28 cellular contexts compared by ENCODE assay signal in the genomic region with DNA sequence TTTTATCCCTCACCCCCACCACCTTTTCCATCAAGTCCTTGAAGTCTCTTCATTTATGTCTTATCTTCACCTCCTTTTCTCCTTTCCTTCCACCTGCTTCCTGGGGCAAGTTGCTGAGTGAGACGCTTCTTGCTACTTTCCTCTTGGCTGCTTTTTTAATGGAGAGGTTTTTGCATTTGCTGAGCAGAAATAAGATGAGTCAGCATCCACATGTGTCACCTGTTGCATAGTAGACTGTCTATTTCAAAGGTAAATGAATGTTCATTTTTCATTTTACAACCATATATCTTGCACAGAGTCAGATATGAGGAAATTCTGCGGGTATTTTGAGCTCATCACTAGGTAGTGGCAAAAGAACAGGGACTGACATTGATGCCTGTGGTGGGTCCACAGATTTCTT. TPM values are rescaled to one million over a fixed set of nuclear protein-coding genes. Genes with fewer than 3 reads are reported as not detected.
"Had no signal": no experiment of that assay in that cellular context is flagged by ENCODE, and none has a peak within 500 bp of the region (broad histone marks: within the 10 kb centered on the region; RNA-seq: fewer than 3 reads in every experiment).

No MANE protein-coding gene starts in this region.

- H3K36me3 ChIP-seq: WERI-Rb-1 had no signal

- ATAC-seq: activated CD8-positive, alpha-beta memory T cell treated with anti-CD3 and anti-CD28 coated beads, Interleukin-2, amount 10 ng/mL, durations not matched to agents 7 days and 5 days; activated naive CD8-positive, alpha-beta T cell treated with anti-CD3 and anti-CD28 coated beads, Interleukin-2, amount 50 U/mL, for 24 hours had no signal

- H3K27ac ChIP-seq: brain microvascular endothelial cell, WERI-Rb-1 had no signal

- H3K4me1 Mint-ChIP-seq: activated CD4-positive, alpha-beta memory T cell treated with anti-CD3 and anti-CD28 coated beads, Interleukin-2, amount 10 ng/mL, durations not matched to agents 7 days and 5 days; activated naive CD4-positive, alpha-beta T cell treated with anti-CD3 and anti-CD28 coated beads, Interleukin-2, amount 10 ng/mL, durations not matched to agents 7 days and 5 days had no signal

- H3K27ac Mint-ChIP-seq: activated CD4-positive, alpha-beta memory T cell treated with anti-CD3 and anti-CD28 coated beads, Interleukin-2, amount 10 ng/mL, durations not matched to agents 7 days and 5 days; activated CD8-positive, alpha-beta memory T cell treated with anti-CD3 and anti-CD28 coated beads, Interleukin-2, amount 10 ng/mL, durations not matched to agents 7 days and 5 days; activated naive CD4-positive, alpha-beta T cell treated with anti-CD3 and anti-CD28 coated beads, Interleukin-2, amount 10 ng/mL, durations not matched to agents 7 days and 5 days; activated naive CD8-positive, alpha-beta T cell; activated naive CD8-positive, alpha-beta T cell treated with anti-CD3 and anti-CD28 coated beads, Interleukin-2, amount 50 U/mL, for 24 hours had no signal

- H3K36me3 Mint-ChIP-seq: activated naive CD4-positive, alpha-beta T cell treated with anti-CD3 and anti-CD28 coated beads, Interleukin-2, amount 10 ng/mL, durations not matched to agents 7 days and 5 days had no signal

- H3K9me3 Mint-ChIP-seq: activated CD4-positive, alpha-beta memory T cell treated with anti-CD3 and anti-CD28 coated beads, Interleukin-2, amount 10 ng/mL, durations not matched to agents 7 days and 5 days; activated naive CD4-positive, alpha-beta T cell treated with anti-CD3 and anti-CD28 coated beads, Interleukin-2, amount 10 ng/mL, durations not matched to agents 7 days and 5 days; activated naive CD8-positive, alpha-beta T cell treated with anti-CD3 and anti-CD28 coated beads, Interleukin-2, amount 50 U/mL, for 24 hours had no signal

- H3K27me3 Mint-ChIP-seq: activated CD4-positive, alpha-beta memory T cell treated with anti-CD3 and anti-CD28 coated beads, Interleukin-2, amount 10 ng/mL, durations not matched to agents 7 days and 5 days; activated CD8-positive, alpha-beta memory T cell treated with anti-CD3 and anti-CD28 coated beads, Interleukin-2, amount 10 ng/mL, durations not matched to agents 7 days and 5 days; activated naive CD4-positive, alpha-beta T cell treated with anti-CD3 and anti-CD28 coated beads, Interleukin-2, amount 10 ng/mL, durations not matched to agents 7 days and 5 days; activated naive CD8-positive, alpha-beta T cell treated with anti-CD3 and anti-CD28 coated beads, Interleukin-2, amount 50 U/mL, for 24 hours had no signal

- H3K4me3 Mint-ChIP-seq: activated CD4-positive, alpha-beta memory T cell treated with anti-CD3 and anti-CD28 coated beads, Interleukin-2, amount 10 ng/mL, durations not matched to agents 7 days and 5 days; activated CD8-positive, alpha-beta memory T cell treated with anti-CD3 and anti-CD28 coated beads, Interleukin-2, amount 10 ng/mL, durations not matched to agents 7 days and 5 days; activated naive CD4-positive, alpha-beta T cell treated with anti-CD3 and anti-CD28 coated beads, Interleukin-2, amount 10 ng/mL, durations not matched to agents 7 days and 5 days; activated naive CD8-positive, alpha-beta T cell; activated naive CD8-positive, alpha-beta T cell treated with anti-CD3 and anti-CD28 coated beads, Interleukin-2, amount 50 U/mL, for 24 hours had no signal

- H3K27me3 ChIP-seq: brain microvascular endothelial cell had no signal

- DNase-seq: activated CD4-positive, alpha-beta memory T cell treated with anti-CD3 and anti-CD28 coated beads, Interleukin-2, amount 10 ng/mL, durations not matched to agents 7 days and 5 days; activated CD4-positive, alpha-beta T cell treated with anti-CD3 and anti-CD28 coated beads for 1 hour; activated CD4-positive, alpha-beta T cell treated with anti-CD3 and anti-CD28 coated beads for 48 hours; activated CD4-positive, CD25-positive, alpha-beta regulatory T cell; activated CD8-positive, alpha-beta memory T cell treated with anti-CD3 and anti-CD28 coated beads for 24 hours; activated CD8-positive, alpha-beta memory T cell treated with anti-CD3 and anti-CD28 coated beads, Interleukin-2, amount 10 ng/mL, durations not matched to agents 7 days and 5 days; activated CD8-positive, alpha-beta memory T cell treated with anti-CD3 and anti-CD28 coated beads, Interleukin-2, amount 50 U/mL, for 48 hours; activated effector memory CD4-positive, alpha-beta T cell treated with Interleukin-2 at 50 U/mL for 16 hours; activated naive CD4-positive, alpha-beta T cell treated with anti-CD3 and anti-CD28 coated beads, Interleukin-2, amount 10 ng/mL, durations not matched to agents 7 days and 5 days; activated naive CD8-positive, alpha-beta T cell treated with anti-CD3 and anti-CD28 coated beads, Interleukin-2, amount 50 U/mL, for 24 hours; activated T-cell treated with anti-CD3 and anti-CD28 coated beads, Interleukin-2, amount 50 U/mL, for 48 hours; anterior cingulate cortex; brain microvascular endothelial cell; central memory CD4-positive, alpha-beta T cell; Karpas-422; NCI-H1048; NCI-H1436 treated with DMSO at 0.1 percent for 48 hours; NCI-H1694 treated with DMSO at 0.1 percent for 48 hours; NCI-H2029; NCI-H345; NCI-H524 treated with DMSO at 0.1 percent for 48 hours; NCI-H748 treated with DMSO at 0.1 percent for 48 hours; OCI-M1; Right ventricle myocardium superior; T1000; WERI-Rb-1 had no signal

RNA-seq across cellular contexts. Expression of gene GCSAM, which starts 28.3 kb away (rescaled TPM):
- total RNA-seq: NCI-H460, Right ventricle myocardium superior had no signal
